ENCODE assay signal across 5 cellular contexts in the genomic region with DNA sequence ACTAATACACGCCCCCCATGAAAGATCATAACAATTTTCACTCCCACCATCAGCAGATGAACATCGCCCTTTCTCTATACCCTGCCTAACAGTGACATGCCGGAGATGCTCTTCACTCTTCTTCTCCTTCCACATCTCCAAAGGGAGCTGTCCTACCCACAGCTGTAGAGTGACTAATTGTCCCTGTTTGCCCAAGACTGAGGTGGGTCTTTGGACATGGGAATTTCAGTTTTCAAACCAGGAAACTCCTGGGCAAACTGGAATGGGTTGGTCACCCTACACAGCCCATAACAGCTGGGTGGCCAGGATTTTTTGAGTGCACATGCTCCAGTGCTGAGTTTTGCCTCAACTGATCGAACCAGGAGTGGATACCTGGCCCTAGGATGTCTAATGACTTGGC.
"Had no signal": no experiment of that assay in that cellular context is flagged by ENCODE, and none has a peak within 500 bp of the region (broad histone marks: within the 10 kb centered on the region; RNA-seq: fewer than 3 reads in every experiment).

No MANE protein-coding gene starts in this region.

- H3K4me3 ChIP-seq: K562 had no signal

- H3K27ac ChIP-seq: HL-60 had no signal

- DNase-seq: IMR-90, KBM-7 had no signal

- H3K4me3 Mint-ChIP-seq: IgD-negative memory B cell had no signal

- H3K27ac Mint-ChIP-seq: IgD-negative memory B cell had no signal
